In genomic region chr1:103520822-103521221, GRCh38 we compare ENCODE assay signal across 27 cellular contexts.
"Had no signal": no experiment of that assay in that cellular context is flagged by ENCODE, and none has a peak within 500 bp of the region (broad histone marks: within the 10 kb centered on the region; RNA-seq: fewer than 3 reads in every experiment).

No MANE protein-coding gene starts in this region.

- DNase-seq: stimulated activated CD4-positive, alpha-beta T cell treated with anti-CD3 and anti-CD28 coated beads, Interleukin-2, amount 100 ng/mL, for 48 hours; stimulated activated CD4-positive, alpha-beta T cell treated with anti-CD3 and anti-CD28 coated beads, Interleukin-4, amount 100 ng/mL, for 1 hour; stimulated activated CD4-positive, alpha-beta T cell treated with anti-CD3 and anti-CD28 coated beads, Interleukin-4, amount 100 ng/mL, for 24 hours; stimulated activated CD4-positive, alpha-beta T cell treated with anti-CD3 and anti-CD28 coated beads, Interleukin-4, amount 100 ng/mL, for 4 hours; stimulated activated CD8-positive, alpha-beta memory T cell treated with anti-CD3 and anti-CD28 coated beads, Interleukin-4, amount 100 ng/mL, for 48 hours; stimulated activated naive B cell treated with anti-CD40 and anti-IgM and Interleukin-4, amounts not matched to agents 10 μg/mL and 1 μg/mL and 100 μg/mL, for 72 hours; stimulated activated naive CD4-positive, alpha-beta T cell; stimulated activated naive CD4-positive, alpha-beta T cell treated with Interleukin-2 at 50 U/mL for 16 hours; stimulated activated naive CD8-positive, alpha-beta T cell treated with anti-CD3 and anti-CD28 coated beads, Interleukin-15, amount 100 ng/mL, for 72 hours; stimulated activated naive CD8-positive, alpha-beta T cell treated with anti-CD3 and anti-CD28 coated beads, Interleukin-15, Interleukin-2, amounts not matched to agents 100 U/mL and 50 U/mL, for 24 hours; stomach; substantia nigra; testis; thyroid gland; tibial artery; transverse colon; trophoblast cell; upper lobe of left lung; upper lobe of right lung; uterus had no signal

- H3K4me1 ChIP-seq: testis, thyroid gland, tibial artery, tibial nerve, upper lobe of right lung, uterus had no signal

- H3K9me3 ChIP-seq: stomach, suprapubic skin, testis, thoracic aorta, thyroid gland, tibial artery, tibial nerve, transverse colon, upper lobe of left lung, upper lobe of right lung, uterus, vagina had no signal

- ATAC-seq: stimulated activated effector memory CD8-positive, alpha-beta T cell treated with anti-CD3 and anti-CD28 coated beads, Interleukin-12 subunit alpha, Interleukin-12 subunit beta, amount 100 ng/mL, for 72 hours; stimulated activated memory B cell treated with anti-CD40 and anti-IgM and Interleukin-4, amounts not matched to agents 10 μg/mL and 1 μg/mL and 100 μg/mL, for 72 hours; stimulated activated naive B cell treated with anti-CD40 and anti-IgM and Interleukin-4, amounts not matched to agents 10 μg/mL and 1 μg/mL and 100 μg/mL, for 72 hours; stimulated activated naive CD8-positive, alpha-beta T cell treated with anti-CD3 and anti-CD28 coated beads, Interleukin-15, Interleukin-2, amounts not matched to agents 100 U/mL and 50 U/mL, for 24 hours; upper lobe of right lung had no signal

- H3K27me3 ChIP-seq: stomach, suprapubic skin, testis, thyroid gland, tibial artery, tibial nerve, transverse colon, upper lobe of left lung, upper lobe of right lung, uterus, vagina had no signal

- H3K27ac ChIP-seq: stomach, suprapubic skin, testis, thoracic aorta, thyroid gland, tibial artery, tibial nerve, transverse colon, upper lobe of left lung, upper lobe of right lung, uterus, vagina had no signal

- H3K4me3 ChIP-seq: stomach, suprapubic skin, testis, thoracic aorta, thyroid gland, tibial artery, tibial nerve, transverse colon, upper lobe of left lung, upper lobe of right lung, uterus, vagina had no signal

- H3K36me3 ChIP-seq: stomach, suprapubic skin, thoracic aorta, thyroid gland, tibial artery, tibial nerve, transverse colon, upper lobe of left lung, upper lobe of right lung, uterus, vagina had no signal

- FAIRE-seq: urothelium cell line had no signal
